8 cellular contexts compared by ENCODE assay signal in the genomic region with DNA sequence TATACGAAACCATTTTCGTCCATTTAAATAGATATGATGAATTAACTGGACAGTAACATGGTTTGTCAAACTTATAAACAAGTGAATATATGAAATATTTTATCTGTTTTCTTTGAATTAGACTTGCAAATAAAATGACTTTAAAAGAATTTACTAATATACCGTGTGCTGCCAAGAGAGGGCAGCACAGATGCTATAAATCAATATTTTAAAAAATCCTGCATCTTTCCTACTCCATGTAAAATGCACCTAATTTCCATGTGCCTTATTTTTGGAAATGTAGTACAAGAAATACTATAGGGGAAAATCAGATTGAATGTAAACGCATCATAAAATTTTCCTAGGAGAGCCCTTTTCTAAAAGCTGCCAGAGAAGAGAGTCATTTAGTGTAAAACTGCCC.
DNase-seq lines count a peak whose midpoint lies in the region; ATAC-seq and TF ChIP-seq lines count a peak whose summit lies in the region.

No MANE protein-coding gene starts in this region.

- intact Hi-C loops in heart left ventricle (cut with DNase I) (loop anchor here in 6 of 10 donors (1.0 to 10.0 kb wide), 4 partner anchors 64 to 161 kb away; a partner anchor contains a TSS), cardiac septum (cut with DNase I) (loop anchor here (10.0 kb wide), 1 partner anchor 154 kb away; no protein-coding TSS in a partner anchor)

- H3K27ac ChIP-seq in heart left ventricle (no peak overlapping the region), thoracic aorta (no peak overlapping the region)

- H3K4me3 ChIP-seq in heart left ventricle, result no peak overlapping the region
- no peak overlapping the region for H3K4me3 ChIP-seq in fibroblast of mammary gland (ENCODE audit: control insufficient read depth, low read depth, low read length)
- no peak overlapping the region for H3K4me3 ChIP-seq in thoracic aorta

- H3K36me3 ChIP-seq in heart left ventricle (peaks cover 0 to 30% (median 0%) of the 10 kb centered on the region in 9 donors), thoracic aorta (no peaks in the 10 kb centered on the region)

- no peak for DNase-seq in heart left ventricle
- no peak for DNase-seq in cardiac septum (ENCODE audit: low spot score)
- peak; percentile 38 for DNase-seq in OCI-M1 (lab: John Stamatoyannopoulos, UW)
- peak; percentile 47 for DNase-seq in fibroblast of mammary gland (ENCODE audit: low read depth)
- DNase-seq in thoracic aorta (ENCODE audit: low spot score), result no peak

- no peak for TF ChIP-seq POLR2A in heart left ventricle (IDR thresholded peaks at IDR 0.05)

- H3K27me3 ChIP-seq in heart left ventricle, result no peaks in the 10 kb centered on the region
- no peaks in the 10 kb centered on the region for H3K27me3 ChIP-seq in thoracic aorta (replicated peaks; ENCODE audit: insufficient read depth)

- WGBS in heart left ventricle, 4 donors, result 37 to 54% (median 51%) methylated on average over 4 of the region's 4 CpGs

- H3K9me3 ChIP-seq in heart left ventricle (no peaks in the 10 kb centered on the region), thoracic aorta (no peaks in the 10 kb centered on the region)

- ATAC-seq in heart left ventricle (no peak), thoracic aorta (ENCODE audit: insufficient number of reproducible peaks, low FRiP score, low read depth) (no peak), GM18517 (IDR thresholded peaks at IDR 0.05; ENCODE audit: unreplicated experiment) (no peak), HG03571 (IDR thresholded peaks at IDR 0.05; ENCODE audit: unreplicated experiment) (no peak), HG03108 (IDR thresholded peaks at IDR 0.05; ENCODE audit: unreplicated experiment) (no peak)

- no peaks in the 10 kb centered on the region for H3K4me1 ChIP-seq in heart left ventricle
- no peaks in the 10 kb centered on the region for H3K4me1 ChIP-seq in thoracic aorta (ENCODE audit: control insufficient read depth in 1 of 2, low read depth in 2 of 2)

- TF ChIP-seq CTCF in heart left ventricle (IDR thresholded peaks at IDR 0.05), result peak; percentile 25 to 60 (median 46)
- TF ChIP-seq CTCF in fibroblast of mammary gland (conservative IDR thresholded peaks at IDR 0.05; ENCODE audit: control insufficient read depth, insufficient read depth, low read depth, low read length), result peak; percentile 54
- TF ChIP-seq CTCF in thoracic aorta (IDR thresholded peaks at IDR 0.05), result peak; percentile 38

Comparison
In these comparisons a context has a peak if more than half of its experiments do, and no peak if none do; other contexts are left out.
1. DNase-seq: peak in OCI-M1 (single experiment) and fibroblast of mammary gland (single experiment); none in heart left ventricle (0 of 5), cardiac septum (single experiment) and thoracic aorta (single experiment).
2. Peak in every context shown above with its lines, with median percentiles within 50 percentile points of each other: CTCF ChIP-seq.